ENCODE assay signal across 1 cellular context in the genomic region with DNA sequence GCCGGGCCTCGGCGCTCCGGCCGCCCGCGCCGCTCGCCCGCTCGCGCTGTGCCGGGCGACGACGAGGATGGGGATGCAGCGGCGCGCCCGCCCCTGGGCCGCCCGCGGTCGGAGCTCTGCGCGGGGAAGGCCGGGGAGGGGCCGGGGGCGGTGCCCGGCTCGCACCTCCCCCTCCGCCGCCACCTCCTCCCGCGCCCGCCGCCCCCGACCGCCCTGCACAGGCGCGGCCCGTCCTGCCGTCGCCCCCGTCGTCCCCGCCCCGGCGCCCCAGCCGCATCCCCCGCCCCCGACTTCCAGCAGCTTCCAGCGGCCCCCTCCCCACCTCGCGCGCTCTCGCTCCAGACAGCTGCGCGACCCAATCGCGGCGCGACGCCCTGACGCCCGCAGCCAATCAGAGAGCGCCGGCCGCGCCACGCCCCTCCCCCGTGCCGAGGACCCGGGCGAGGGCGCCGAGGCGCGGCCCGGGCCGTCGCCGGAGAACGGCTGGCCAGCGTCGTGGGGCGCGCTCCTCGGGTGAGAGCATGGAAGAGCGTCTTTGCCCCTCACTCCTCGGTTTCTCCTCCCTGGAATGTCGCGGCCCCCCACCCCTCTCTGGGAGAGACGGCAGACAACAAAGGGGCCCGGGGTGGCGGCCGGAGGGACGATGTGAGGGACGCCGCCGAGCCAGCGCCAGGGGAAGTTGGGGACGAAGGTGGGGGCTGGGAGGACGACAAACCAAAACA.
TF ChIP-seq lines count a peak whose summit lies in the region.

A gene with protein sequence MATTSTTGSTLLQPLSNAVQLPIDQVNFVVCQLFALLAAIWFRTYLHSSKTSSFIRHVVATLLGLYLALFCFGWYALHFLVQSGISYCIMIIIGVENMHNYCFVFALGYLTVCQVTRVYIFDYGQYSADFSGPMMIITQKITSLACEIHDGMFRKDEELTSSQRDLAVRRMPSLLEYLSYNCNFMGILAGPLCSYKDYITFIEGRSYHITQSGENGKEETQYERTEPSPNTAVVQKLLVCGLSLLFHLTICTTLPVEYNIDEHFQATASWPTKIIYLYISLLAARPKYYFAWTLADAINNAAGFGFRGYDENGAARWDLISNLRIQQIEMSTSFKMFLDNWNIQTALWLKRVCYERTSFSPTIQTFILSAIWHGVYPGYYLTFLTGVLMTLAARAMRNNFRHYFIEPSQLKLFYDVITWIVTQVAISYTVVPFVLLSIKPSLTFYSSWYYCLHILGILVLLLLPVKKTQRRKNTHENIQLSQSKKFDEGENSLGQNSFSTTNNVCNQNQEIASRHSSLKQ (minus strand): TSS at position 69 of the 722 bp plus-strand sequence. CDS start 70 bp downstream, outside the sequence.

TF ChIP-seq in GM23338, 12 proteins besides CTCF, POLR2A, EP300 and RAD21:
- TF ChIP-seq CREB1 (CRISPR knock-in tag; IDR thresholded peaks at IDR 0.05; ENCODE audit: low read depth) (peak; percentile 40), JUNB (IDR thresholded peaks at IDR 0.05; ENCODE audit: unreplicated experiment) (no peak), POLR2AphosphoS5 (IDR thresholded peaks at IDR 0.05; ENCODE audit: low read depth) (peak; percentile 67)
- TF ChIP-seq, protein P1, sequence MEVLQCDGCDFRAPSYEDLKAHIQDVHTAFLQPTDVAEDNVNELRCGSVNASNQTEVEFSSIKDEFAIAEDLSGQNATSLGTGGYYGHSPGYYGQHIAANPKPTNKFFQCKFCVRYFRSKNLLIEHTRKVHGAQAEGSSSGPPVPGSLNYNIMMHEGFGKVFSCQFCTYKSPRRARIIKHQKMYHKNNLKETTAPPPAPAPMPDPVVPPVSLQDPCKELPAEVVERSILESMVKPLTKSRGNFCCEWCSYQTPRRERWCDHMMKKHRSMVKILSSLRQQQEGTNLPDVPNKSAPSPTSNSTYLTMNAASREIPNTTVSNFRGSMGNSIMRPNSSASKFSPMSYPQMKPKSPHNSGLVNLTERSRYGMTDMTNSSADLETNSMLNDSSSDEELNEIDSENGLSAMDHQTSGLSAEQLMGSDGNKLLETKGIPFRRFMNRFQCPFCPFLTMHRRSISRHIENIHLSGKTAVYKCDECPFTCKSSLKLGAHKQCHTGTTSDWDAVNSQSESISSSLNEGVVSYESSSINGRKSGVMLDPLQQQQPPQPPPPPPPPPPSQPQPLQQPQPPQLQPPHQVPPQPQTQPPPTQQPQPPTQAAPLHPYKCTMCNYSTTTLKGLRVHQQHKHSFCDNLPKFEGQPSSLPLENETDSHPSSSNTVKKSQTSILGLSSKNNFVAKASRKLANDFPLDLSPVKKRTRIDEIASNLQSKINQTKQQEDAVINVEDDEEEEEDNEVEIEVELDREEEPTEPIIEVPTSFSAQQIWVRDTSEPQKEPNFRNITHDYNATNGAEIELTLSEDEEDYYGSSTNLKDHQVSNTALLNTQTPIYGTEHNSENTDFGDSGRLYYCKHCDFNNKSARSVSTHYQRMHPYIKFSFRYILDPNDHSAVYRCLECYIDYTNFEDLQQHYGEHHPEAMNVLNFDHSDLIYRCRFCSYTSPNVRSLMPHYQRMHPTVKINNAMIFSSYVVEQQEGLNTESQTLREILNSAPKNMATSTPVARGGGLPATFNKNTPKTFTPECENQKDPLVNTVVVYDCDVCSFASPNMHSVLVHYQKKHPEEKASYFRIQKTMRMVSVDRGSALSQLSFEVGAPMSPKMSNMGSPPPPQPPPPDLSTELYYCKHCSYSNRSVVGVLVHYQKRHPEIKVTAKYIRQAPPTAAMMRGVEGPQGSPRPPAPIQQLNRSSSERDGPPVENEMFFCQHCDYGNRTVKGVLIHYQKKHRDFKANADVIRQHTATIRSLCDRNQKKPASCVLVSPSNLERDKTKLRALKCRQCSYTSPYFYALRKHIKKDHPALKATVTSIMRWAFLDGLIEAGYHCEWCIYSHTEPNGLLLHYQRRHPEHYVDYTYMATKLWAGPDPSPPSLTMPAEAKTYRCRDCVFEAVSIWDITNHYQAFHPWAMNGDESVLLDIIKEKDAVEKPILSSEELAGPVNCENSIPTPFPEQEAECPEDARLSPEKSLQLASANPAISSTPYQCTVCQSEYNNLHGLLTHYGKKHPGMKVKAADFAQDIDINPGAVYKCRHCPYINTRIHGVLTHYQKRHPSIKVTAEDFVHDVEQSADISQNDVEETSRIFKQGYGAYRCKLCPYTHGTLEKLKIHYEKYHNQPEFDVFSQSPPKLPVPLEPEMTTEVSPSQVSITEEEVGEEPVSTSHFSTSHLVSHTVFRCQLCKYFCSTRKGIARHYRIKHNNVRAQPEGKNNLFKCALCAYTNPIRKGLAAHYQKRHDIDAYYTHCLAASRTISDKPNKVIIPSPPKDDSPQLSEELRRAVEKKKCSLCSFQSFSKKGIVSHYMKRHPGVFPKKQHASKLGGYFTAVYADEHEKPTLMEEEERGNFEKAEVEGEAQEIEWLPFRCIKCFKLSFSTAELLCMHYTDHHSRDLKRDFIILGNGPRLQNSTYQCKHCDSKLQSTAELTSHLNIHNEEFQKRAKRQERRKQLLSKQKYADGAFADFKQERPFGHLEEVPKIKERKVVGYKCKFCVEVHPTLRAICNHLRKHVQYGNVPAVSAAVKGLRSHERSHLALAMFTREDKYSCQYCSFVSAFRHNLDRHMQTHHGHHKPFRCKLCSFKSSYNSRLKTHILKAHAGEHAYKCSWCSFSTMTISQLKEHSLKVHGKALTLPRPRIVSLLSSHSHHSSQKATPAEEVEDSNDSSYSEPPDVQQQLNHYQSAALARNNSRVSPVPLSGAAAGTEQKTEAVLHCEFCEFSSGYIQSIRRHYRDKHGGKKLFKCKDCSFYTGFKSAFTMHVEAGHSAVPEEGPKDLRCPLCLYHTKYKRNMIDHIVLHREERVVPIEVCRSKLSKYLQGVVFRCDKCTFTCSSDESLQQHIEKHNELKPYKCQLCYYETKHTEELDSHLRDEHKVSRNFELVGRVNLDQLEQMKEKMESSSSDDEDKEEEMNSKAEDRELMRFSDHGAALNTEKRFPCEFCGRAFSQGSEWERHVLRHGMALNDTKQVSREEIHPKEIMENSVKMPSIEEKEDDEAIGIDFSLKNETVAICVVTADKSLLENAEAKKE (CRISPR knock-in tag; IDR thresholded peaks at IDR 0.05) = no peak
